9 cellular contexts compared by ENCODE assay signal in the genomic region with DNA sequence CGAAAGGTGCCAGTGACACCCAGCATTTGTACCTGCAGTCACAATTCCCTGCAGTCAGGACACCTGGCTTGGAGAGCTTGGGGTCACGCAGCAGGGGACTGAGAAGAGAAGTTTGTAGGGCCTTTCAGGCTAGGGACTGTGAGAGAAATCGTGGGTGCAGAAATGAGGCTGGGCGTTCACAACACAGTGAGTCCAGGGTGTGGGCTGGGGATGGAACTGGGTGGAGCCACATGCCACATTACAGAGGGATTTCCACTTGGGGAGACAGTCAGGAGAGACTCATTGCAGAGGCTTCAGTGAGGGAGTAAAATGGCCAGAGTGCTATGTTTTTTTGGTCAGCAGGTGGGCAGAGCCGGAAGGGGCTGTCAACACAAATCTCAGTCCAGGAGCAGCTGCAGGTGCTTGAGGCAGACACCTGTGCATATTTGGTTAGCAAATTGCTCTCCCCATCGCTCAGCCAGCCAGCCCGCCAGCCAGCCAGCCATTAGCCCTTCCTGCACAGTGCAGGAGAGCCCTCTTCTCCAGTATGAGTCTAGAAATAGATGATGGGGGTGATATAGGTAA. TPM values are rescaled to one million over a fixed set of nuclear protein-coding genes. Genes with fewer than 3 reads are reported as not detected.
DNase-seq lines count a peak whose midpoint lies in the region; ATAC-seq and TF ChIP-seq lines count a peak whose summit lies in the region.
"Had no signal": no experiment of that assay in that cellular context is flagged by ENCODE, and none has a peak within 500 bp of the region (broad histone marks: within the 10 kb centered on the region; RNA-seq: fewer than 3 reads in every experiment).

No MANE protein-coding gene starts in this region.

- H3K23ac ChIP-seq in mesenchymal stem cell (ENCODE audit: low read length in 2 of 2): no peak overlapping the region

- no peak overlapping the region for H2BK12ac ChIP-seq in mesenchymal stem cell (ENCODE audit: low read length in 2 of 2)

- no peak overlapping the region for H2AFZ ChIP-seq in PC-9
- H2AFZ ChIP-seq in mesenchymal stem cell (ENCODE audit: low read depth, low read length): no peak overlapping the region

- no peak overlapping the region for H3K4ac ChIP-seq in mesenchymal stem cell (ENCODE audit: low read depth in 1 of 2, low read length in 2 of 2)

- intact Hi-C loops in PC-9 (cut with micrococcal nuclease; ENCODE audit: unreplicated experiment): no loop called here

- H3K9me3 ChIP-seq in PC-9 (ENCODE audit: insufficient read depth, low read depth): no peaks in the 10 kb centered on the region
- H3K9me3 ChIP-seq in mesenchymal stem cell (ENCODE audit: control insufficient read depth, low read length): no peaks in the 10 kb centered on the region

- H4K20me1 ChIP-seq in PC-9 (ENCODE audit: insufficient read depth): peaks cover 63% of the 10 kb centered on the region

- H3K27ac ChIP-seq in PC-9 (no peak overlapping the region), mesenchymal stem cell (ENCODE audit: low read length, poor library complexity, severe bottlenecking) (no peak overlapping the region)

- H4K8ac ChIP-seq in mesenchymal stem cell (ENCODE audit: low read length): peak overlapping the region; percentile 56

- no peak overlapping the region for H2BK15ac ChIP-seq in mesenchymal stem cell (ENCODE audit: low read depth, poor library complexity, severe bottlenecking)

- H3F3A ChIP-seq in PC-9 (ENCODE audit: insufficient read depth, low read depth): peaks cover 48% of the 10 kb centered on the region

- CTCF ChIA-PET in PC-9 (lab: Charles Lee): no interaction called here

- H3K4me2 ChIP-seq in PC-9 (peak overlapping the region; percentile 28; the same call in 1 of the 2 replicates), mesenchymal stem cell (ENCODE audit: low read length, poor library complexity, severe bottlenecking) (no peak overlapping the region)

- H3K9ac ChIP-seq in mesenchymal stem cell (ENCODE audit: low read length): peak overlapping the region; percentile 54

- peaks cover 32% of the 10 kb centered on the region for H3K36me3 ChIP-seq in PC-9 (ENCODE audit: low read depth)
- peaks cover 17 to 54% of the 10 kb centered on the region in 2 experiments for H3K36me3 ChIP-seq in mesenchymal stem cell (ENCODE audit: control insufficient read depth in 1 of 2, insufficient read depth in 2 of 2, low read depth in 1 of 2, low read length in 2 of 2)

- H3K27me3 ChIP-seq in PC-9 (ENCODE audit: insufficient read depth, low read depth): no peaks in the 10 kb centered on the region
- no peaks in the 10 kb centered on the region for H3K27me3 ChIP-seq in mesenchymal stem cell (ENCODE audit: control insufficient read depth in 1 of 2, insufficient read depth in 1 of 2, low read length in 2 of 2)

- 94% methylated on average over 7 of the region's 7 CpGs for WGBS in mesenchymal stem cell

- H3K79me1 ChIP-seq in mesenchymal stem cell (replicated peaks; ENCODE audit: low read length, poor library complexity, severe bottlenecking): peaks cover 53% of the 10 kb centered on the region

- H4K91ac ChIP-seq in mesenchymal stem cell (ENCODE audit: low read length): no peak overlapping the region

- peaks cover 95% of the 10 kb centered on the region for H3K79me2 ChIP-seq in PC-9 (ENCODE audit: low read depth)

- POLR2A ChIA-PET in PC-9 (lab: Charles Lee; ENCODE audit: unreplicated experiment): no interaction called here

- no peak overlapping the region for H2AK5ac ChIP-seq in mesenchymal stem cell (ENCODE audit: low read length, severe bottlenecking)

- H2BK5ac ChIP-seq in mesenchymal stem cell (ENCODE audit: low read depth, low read length, poor library complexity, severe bottlenecking): no peak overlapping the region

- H3K14ac ChIP-seq in mesenchymal stem cell (ENCODE audit: low read length in 2 of 2): no peak overlapping the region

- TF ChIP-seq CTCF in PC-9 (conservative IDR thresholded peaks at IDR 0.05): no peak

- H3K18ac ChIP-seq in mesenchymal stem cell (ENCODE audit: low read depth in 1 of 2, low read length in 2 of 2): no peak overlapping the region

- H2BK120ac ChIP-seq in mesenchymal stem cell (ENCODE audit: low read depth, low read length): no peak overlapping the region

- no peaks in the 10 kb centered on the region for H3K9me2 ChIP-seq in PC-9 (ENCODE audit: insufficient read depth)

- no peak overlapping the region for H3K4me3 ChIP-seq in PC-9
- H3K4me3 ChIP-seq in mesenchymal stem cell (ENCODE audit: insufficient read depth in 1 of 2, low read depth in 1 of 2, low read length in 2 of 2): peak overlapping the region in 1 of 2 experiments; percentile 38

- DNase-seq in COLO668 (lab: John Stamatoyannopoulos, UW; ENCODE audit: unreplicated experiment) (peak; percentile 80), NCI-H1092 treated with DMSO at 0.1 percent for 48 hours (lab: John Stamatoyannopoulos, UW) (peak; percentile 59), PC-9 (no peak), mesenchymal stem cell (no peak), KG1 (lab: John Stamatoyannopoulos, UW) (no peak)

- peaks cover 39% of the 10 kb centered on the region for H3K4me1 ChIP-seq in PC-9 (replicated peaks; ENCODE audit: insufficient read depth)
- H3K4me1 ChIP-seq in mesenchymal stem cell (ENCODE audit: control insufficient read depth, insufficient read depth, low read depth, low read length): peaks cover 21% of the 10 kb centered on the region

- no TSS peak for BruUV-seq in PC-9 (replicated peaks; lab: Mats Ljungman, UMichigan)

- ATAC-seq in GM21447 (IDR thresholded peaks at IDR 0.05; ENCODE audit: unreplicated experiment) (no peak), HG03432 (IDR thresholded peaks at IDR 0.05; ENCODE audit: unreplicated experiment) (no peak), GM21723 (IDR thresholded peaks at IDR 0.05; ENCODE audit: unreplicated experiment) (no peak)
- ATAC-seq: Panc1 had no signal

RNA-seq across cellular contexts. Expression of gene ITPR3, which starts 7.4 kb away (rescaled TPM):
- 78.3 and 86.9 TPM in 2 replicates for total RNA-seq in PC-9 (2021)
- polyA plus RNA-seq in mesenchymal stem cell (2013, experiment 1 of 2): 4.6 TPM
- 4.5 TPM for polyA plus RNA-seq in mesenchymal stem cell (2013, experiment 2 of 2)

RNA-seq across cellular contexts. Expression of gene BAK1, which starts 48.4 kb away (rescaled TPM):
- total RNA-seq in PC-9 (2021): 24.6 and 28.4 TPM in 2 replicates
- polyA plus RNA-seq in mesenchymal stem cell (2013, experiment 1 of 2): 15.2 TPM
- 15.1 TPM for polyA plus RNA-seq in mesenchymal stem cell (2013, experiment 2 of 2)

Comparison
In these comparisons a context has a peak if more than half of its experiments do, and no peak if none do; other contexts are left out.
1. DNase-seq: peak in COLO668 (single experiment) and NCI-H1092 treated with DMSO at 0.1 percent for 48 hours (single experiment); none in PC-9 (0 of 2), mesenchymal stem cell (single experiment) and KG1 (single experiment).